In the genomic region with DNA sequence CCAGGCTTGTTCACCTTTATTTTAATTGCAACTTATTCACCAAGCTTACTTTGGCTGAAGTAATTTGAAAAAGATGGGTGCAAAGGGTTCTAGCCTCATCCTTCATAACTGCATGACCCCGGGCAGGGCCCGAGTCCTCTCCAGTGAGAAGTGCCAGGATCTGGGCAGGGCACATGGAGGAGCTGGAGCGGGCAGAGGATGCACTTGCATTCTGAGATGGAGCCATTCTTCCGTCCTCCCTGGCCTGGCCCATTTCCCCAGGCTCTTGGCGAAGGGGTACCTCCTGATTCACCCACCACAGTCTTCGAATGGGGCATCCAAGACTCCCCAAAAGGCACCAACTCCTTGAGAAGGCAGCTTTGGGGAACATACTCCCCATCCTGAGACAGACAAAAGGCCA, we compare ENCODE assay signal across 12 cellular contexts.
"Had no signal": no experiment of that assay in that cellular context is flagged by ENCODE, and none has a peak within 500 bp of the region (broad histone marks: within the 10 kb centered on the region; RNA-seq: fewer than 3 reads in every experiment).

No MANE protein-coding gene starts in this region.

- H3K27ac ChIP-seq: SJCRH30 had no signal

- H3K27me3 Mint-ChIP-seq: activated CD4-positive, alpha-beta T cell treated with anti-CD3 and anti-CD28 coated beads for 36 hours; natural killer cell treated with Interleukin-12 subunit alpha and Interleukin-12 subunit beta and Interleukin-15 and Interleukin-18, amount 100 ng/mL, for 72 hours had no signal

- H3K36me3 Mint-ChIP-seq: activated naive CD4-positive, alpha-beta T cell treated with anti-CD3 and anti-CD28 coated beads, Interleukin-2, amount 10 ng/mL, durations not matched to agents 7 days and 5 days; immature natural killer cell; natural killer cell treated with Interleukin-12 subunit alpha and Interleukin-12 subunit beta and Interleukin-15 and Interleukin-18, amount 100 ng/mL, for 72 hours had no signal

- H3K4me3 ChIP-seq: ascending aorta, SJCRH30 had no signal

- H3K27ac Mint-ChIP-seq: activated CD4-positive, alpha-beta T cell treated with anti-CD3 and anti-CD28 coated beads for 36 hours; activated naive CD4-positive, alpha-beta T cell treated with anti-CD3 and anti-CD28 coated beads, Interleukin-2, amount 10 ng/mL, durations not matched to agents 7 days and 5 days had no signal

- H3K9me3 Mint-ChIP-seq: activated naive CD4-positive, alpha-beta T cell treated with anti-CD3 and anti-CD28 coated beads, Interleukin-2, amount 10 ng/mL, durations not matched to agents 7 days and 5 days; immature natural killer cell; natural killer cell treated with Interleukin-12 subunit alpha and Interleukin-12 subunit beta and Interleukin-15 and Interleukin-18, amount 100 ng/mL, for 72 hours had no signal

- H3K27me3 ChIP-seq: ascending aorta, breast epithelium, SJCRH30 had no signal

- H3K4me3 Mint-ChIP-seq: activated CD4-positive, alpha-beta T cell treated with anti-CD3 and anti-CD28 coated beads for 36 hours; activated naive CD4-positive, alpha-beta T cell treated with anti-CD3 and anti-CD28 coated beads, Interleukin-2, amount 10 ng/mL, durations not matched to agents 7 days and 5 days had no signal

- H3K9me3 ChIP-seq: ascending aorta, breast epithelium, SJCRH30 had no signal

- H3K36me3 ChIP-seq: ascending aorta, breast epithelium, SJCRH30 had no signal

- DNase-seq: activated CD4-positive, alpha-beta T cell treated with anti-CD3 and anti-CD28 coated beads for 36 hours; activated CD4-positive, alpha-beta T cell treated with anti-CD3 and anti-CD28 coated beads, Interleukin-2, amount 50 U/mL, for 48 hours; activated naive CD4-positive, alpha-beta T cell treated with anti-CD3 and anti-CD28 coated beads, Interleukin-2, amount 10 ng/mL, durations not matched to agents 7 days and 5 days; effector CD8-positive, alpha-beta T cell; immature natural killer cell; retina; SJCRH30; stimulated activated CD4-positive, alpha-beta T cell treated with anti-CD3 and anti-CD28 coated beads, Interleukin-15, amount 100 ng/mL, for 24 hours; stimulated activated CD4-positive, alpha-beta T cell treated with anti-CD3 and anti-CD28 coated beads, Interleukin-2, amount 100 ng/mL, for 48 hours had no signal
